Comparison of ENCODE assay signal across 8 cellular contexts in the genomic region with DNA sequence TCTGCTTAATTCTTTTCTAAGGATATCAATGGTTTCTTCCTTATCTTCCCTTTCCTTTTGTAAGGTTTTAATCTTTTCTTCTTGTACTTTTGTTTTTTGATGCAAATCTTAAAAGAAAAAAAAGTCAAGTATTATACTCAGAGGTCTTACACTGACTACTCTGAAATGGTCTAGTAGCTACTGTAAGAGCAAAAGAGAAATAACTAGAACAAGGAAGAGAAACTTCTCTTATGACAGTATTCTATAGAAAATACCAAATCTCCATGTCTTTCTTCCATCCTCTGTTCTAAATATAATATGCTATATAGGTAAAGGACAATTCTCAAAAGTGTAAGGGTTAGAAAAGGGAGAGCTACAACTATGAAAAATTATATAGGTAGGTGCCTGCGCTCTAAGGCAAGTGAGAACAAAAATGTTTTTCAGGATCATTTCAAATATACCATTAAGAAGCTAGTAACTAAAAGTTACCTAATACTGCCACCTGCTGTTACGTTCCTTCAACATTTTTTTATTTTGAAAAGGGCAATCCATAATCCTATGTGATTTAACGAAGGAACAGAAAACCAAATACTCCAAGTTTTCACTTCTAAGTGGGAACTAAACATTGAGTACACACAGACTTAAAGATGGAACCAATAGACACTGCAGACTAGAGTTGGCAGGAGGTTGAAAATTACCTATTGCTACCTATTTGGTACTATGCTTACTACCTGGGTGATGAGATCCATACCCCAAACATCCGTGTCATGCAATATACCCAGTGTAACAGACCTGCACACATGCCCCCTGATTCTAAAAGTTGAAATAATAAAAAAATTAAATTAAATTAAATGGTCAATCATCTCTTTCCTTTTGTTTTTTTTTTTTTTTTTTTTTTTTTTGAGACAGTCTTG. TPM values are rescaled to one million over a fixed set of nuclear protein-coding genes. Genes with fewer than 3 reads are reported as not detected.
DNase-seq lines count a peak whose midpoint lies in the region; ATAC-seq and TF ChIP-seq lines count a peak whose summit lies in the region.

No MANE protein-coding gene starts in this region.

- no peaks in the 10 kb centered on the region for H3K9me2 ChIP-seq in GM23248 (ENCODE audit: insufficient read depth)

- H4K20me1 ChIP-seq in GM23248 (ENCODE audit: insufficient read depth): no peaks in the 10 kb centered on the region

- ATAC-seq in Right ventricle myocardium superior (ENCODE audit: poor library complexity) (peak; percentile 71), GM21526 (IDR thresholded peaks at IDR 0.05; ENCODE audit: low FRiP score, unreplicated experiment) (no peak)

- TF ChIP-seq EP300 in sigmoid colon (IDR thresholded peaks at IDR 0.05): no peak

- 43% methylated on average over 4 of the region's 4 CpGs for WGBS in GM23248 (ENCODE audit: low coverage in 1 of 2, low lambda C conversion rate in 2 of 2, missing lambda C conversion rate in 2 of 2), 2 experiments
- 30 to 63% methylated on average over 4 of the region's 4 CpGs for WGBS in sigmoid colon, 2 donors

- intact Hi-C loops in Right ventricle myocardium superior (cut with DNase I) (loop anchor here (2.0 kb wide), 1 partner anchor 64 kb away; no protein-coding TSS in a partner anchor), sigmoid colon (cut with DNase I) (loop anchor here (2.0 to 10.0 kb wide), 3 partner anchors 62 to 1315 kb away; no protein-coding TSS in a partner anchor)

- no peak overlapping the region for H3K9ac ChIP-seq in GM23248

- H3K36me3 ChIP-seq in GM23248 (ENCODE audit: low read depth) (no peaks in the 10 kb centered on the region; the same call in 1 of the 2 replicates), sigmoid colon (no peaks in the 10 kb centered on the region)

- in situ Hi-C loops in GM23248 (cut with MboI): loop anchor here (25.0 kb wide), 1 partner anchor 1315 kb away; no protein-coding TSS in a partner anchor

- TF ChIP-seq POLR2A in sigmoid colon (IDR thresholded peaks at IDR 0.05): no peak

- H3K27ac ChIP-seq in GM23248 (no peak overlapping the region), VCaP (no peak overlapping the region), sigmoid colon (no peak overlapping the region)

- H3K4me2 ChIP-seq in GM23248 (ENCODE audit: unreplicated experiment): peak overlapping the region; percentile 6

- H3K27me3 ChIP-seq in GM23248 (replicated peaks; ENCODE audit: insufficient read depth) (no peaks in the 10 kb centered on the region), sigmoid colon (no peaks in the 10 kb centered on the region)

- no peaks in the 10 kb centered on the region for H3K9me3 ChIP-seq in GM23248 (ENCODE audit: low read depth)
- no peaks in the 10 kb centered on the region for H3K9me3 ChIP-seq in sigmoid colon

- peak; percentile 8 for DNase-seq in DMS153 (lab: John Stamatoyannopoulos, UW)
- DNase-seq in GM23248: peak; percentile 65
- DNase-seq in NCI-H146 (lab: John Stamatoyannopoulos, UW): peak; percentile 53
- no peak for DNase-seq in Right ventricle myocardium superior
- DNase-seq in sigmoid colon: no peak
- no peak for DNase-seq in activated effector memory CD4-positive, alpha-beta T cell treated with Interleukin-2 at 50 U/mL for 16 hours

- H3K4me1 ChIP-seq in GM23248 (ENCODE audit: insufficient read depth) (peaks cover 8% of the 10 kb centered on the region), sigmoid colon (no peaks in the 10 kb centered on the region)

- H3K4me3 ChIP-seq in GM23248 (no peak overlapping the region), sigmoid colon (no peak overlapping the region)

- peak; percentile 60; the same call in 1 of the 2 replicates for TF ChIP-seq CTCF in VCaP (conservative IDR thresholded peaks at IDR 0.05)
- peak in 3 of 4 experiments; percentile 14 to 42 (median 21) for TF ChIP-seq CTCF in sigmoid colon (IDR thresholded peaks at IDR 0.05)

- H2AFZ ChIP-seq in GM23248: peak overlapping the region; percentile 7; the same call in 1 of the 2 replicates

- H3F3A ChIP-seq in GM23248 (ENCODE audit: insufficient read depth): no peaks in the 10 kb centered on the region

- no peaks in the 10 kb centered on the region for H3K79me2 ChIP-seq in GM23248 (ENCODE audit: insufficient read depth)

RNA-seq across cellular contexts. Expression of a gene that starts 36.7 kb away (rescaled TPM):
- total RNA-seq in GM23248 (2014; rRNA removed; shearing (Covaris generic)): 13.7 and 13.9 TPM in 2 replicates
- polyA plus RNA-seq in GM23248 (2016; fragmentation: Nextera tagmentation; extraction: Ambion mirVana) (9.7 and 10.5 TPM in 2 replicates), sigmoid colon (1 to 10 TPM in 2 of 3 donors, under 1 TPM in 1; 0.60 to 5.4 (median 1.6) TPM)
- total RNA-seq in Right ventricle myocardium superior (1.5 TPM), sigmoid colon (1 to 10 TPM in 3 of 4 donors, under 1 TPM in 1; 0.99 to 4.3 (median 3.0) TPM)

RNA-seq across cellular contexts. Expression of a gene that starts 37.0 kb away (rescaled TPM):
- 3.3 and 6.5 TPM in 2 replicates for total RNA-seq in GM23248 (2014; rRNA removed; shearing (Covaris generic))
- polyA plus RNA-seq in GM23248 (2016; fragmentation: Nextera tagmentation; extraction: Ambion mirVana) (5.0 and 5.4 TPM in 2 replicates), sigmoid colon (1 to 10 TPM; 1.2 to 4.8 (median 1.8) TPM)
- total RNA-seq in Right ventricle myocardium superior (14.3 TPM), sigmoid colon (10 to 100 TPM in 1 of 4 donors, 1 to 10 TPM in 3; 8.8 to 12.0 (median 9.3) TPM)

RNA-seq across cellular contexts. Expression of a gene that starts 42.1 kb away (rescaled TPM):
- total RNA-seq in GM23248 (2014; rRNA removed; shearing (Covaris generic)): 0.11 TPM in 1 of 2 replicates, not detected in the other
- polyA plus RNA-seq in GM23248 (2016; fragmentation: Nextera tagmentation; extraction: Ambion mirVana) (0.08 TPM in 1 of 2 replicates, not detected in the other), sigmoid colon (under 1 TPM; 0.23 to 0.60 (median 0.39) TPM)
- total RNA-seq in Right ventricle myocardium superior (0.13 TPM), sigmoid colon (under 1 TPM in 1 of 4 donors, not detected in 3; under 0.01 TPM)

Comparison
In these comparisons a context has a peak if more than half of its experiments do, and no peak if none do; other contexts are left out.
1. DNase-seq: peak in DMS153 (single experiment), GM23248 (single experiment) and NCI-H146 (single experiment); none in Right ventricle myocardium superior (single experiment), sigmoid colon (single experiment) and activated effector memory CD4-positive, alpha-beta T cell treated with Interleukin-2 at 50 U/mL for 16 hours (single experiment).